ENCODE assay signal across 8 cellular contexts in genomic region chr12:95204141-95204866, GRCh38. TPM values are rescaled to one million over a fixed set of nuclear protein-coding genes. Genes with fewer than 3 reads are reported as not detected.
DNase-seq lines count a peak whose midpoint lies in the region; ATAC-seq, FAIRE-seq and TF ChIP-seq lines count a peak whose summit lies in the region.

No MANE protein-coding gene starts in this region.

- peaks cover 45% of the 10 kb centered on the region for H3K4me1 Mint-ChIP-seq in MCF 10A (ENCODE audit: insufficient read depth, unreplicated experiment)

- no TSS peak for BruUV-seq in MCF 10A (replicated peaks; lab: Mats Ljungman, UMichigan)

- TF ChIP-seq CTCF in MCF 10A (IDR thresholded peaks at IDR 0.05; ENCODE audit: unreplicated experiment), result no peak

- FAIRE-seq in urothelium cell line (lab: Jason Lieb, UNC), result no peak

- H3K9me3 Mint-ChIP-seq in MCF 10A (ENCODE audit: unreplicated experiment), result no peaks in the 10 kb centered on the region

- intact Hi-C loops in MCF 10A (cut with micrococcal nuclease), result loop anchor here (1.0 to 5.0 kb wide), 2 partner anchors 12 to 87 kb away; no protein-coding TSS in a partner anchor
- intact Hi-C loops in left colon (cut with DNase I, micrococcal nuclease), result no loop called here

- POLR2A ChIA-PET in MCF 10A (lab: Yijun Ruan, JAX), result interaction anchor here (0.7 to 18.7 kb wide), 21 partner anchors 9 to 1215 kb away, joined by 3 to 1056 read pairs (median 3); partner anchors contain the start of genes FGD6, METAP2 and VEZT

- peaks cover 20% of the 10 kb centered on the region for H3K36me3 Mint-ChIP-seq in MCF 10A (ENCODE audit: insufficient read depth, unreplicated experiment)

- peak overlapping the region; percentile 98 for H3K27ac Mint-ChIP-seq in MCF 10A (ENCODE audit: low read depth, unreplicated experiment)

- CTCF ChIA-PET in MCF 10A (lab: Yijun Ruan, JAX), result interaction anchor here (1.2 to 4.5 kb wide), 3 partner anchors 12 to 87 kb away, joined by 4 to 46 read pairs (median 7); partner anchors contain the start of genes FGD6 and VEZT

- ATAC-seq in left colon, result peak; percentile 58

- no peaks in the 10 kb centered on the region for H3K27me3 Mint-ChIP-seq in MCF 10A (ENCODE audit: insufficient read depth, unreplicated experiment)

- peak overlapping the region; percentile 77 for H3K4me3 Mint-ChIP-seq in MCF 10A (ENCODE audit: unreplicated experiment)

- DNase-seq in A172 (ENCODE audit: low spot score) (peak; percentile 95), HK-2 (ENCODE audit: unreplicated experiment) (peak; percentile 93), MCF 10A (ENCODE audit: unreplicated experiment) (peak; percentile 100), left colon (peak; percentile 33 to 72), urothelium cell line (ENCODE audit: low spot score) (peak; percentile 65), Ammon's horn (ENCODE audit: low spot score) (no peak), inferior parietal cortex (ENCODE audit: extremely low spot score) (no peak), mesenteric fat pad (ENCODE audit: low spot score) (no peak)

RNA-seq across cellular contexts. Expression of gene FGD6, which starts 13.0 kb away (rescaled TPM):
- 12.3 and 12.4 TPM in 2 replicates for total RNA-seq in A172 (2014; rRNA removed; shearing (Covaris generic))
- 17.2 and 25.1 TPM in 2 replicates for total RNA-seq in MCF 10A (2022)
- total RNA-seq in left colon, result 10 to 100 TPM; 18.7 to 23.8 TPM
- 5.4 TPM for total RNA-seq in mesenteric fat pad

RNA-seq across cellular contexts. Expression of gene VEZT, which starts 13.3 kb away (rescaled TPM):
- 82.6 and 104 TPM in 2 replicates for total RNA-seq in A172 (2014; rRNA removed; shearing (Covaris generic))
- 88.1 and 107 TPM in 2 replicates for total RNA-seq in MCF 10A (2022)
- 10 to 100 TPM; 50.9 to 54.4 TPM for total RNA-seq in left colon
- 50.2 TPM for total RNA-seq in mesenteric fat pad

Comparison
In these comparisons a context has a peak if more than half of its experiments do, and no peak if none do; other contexts are left out.
1. DNase-seq: peak in A172 (single experiment), HK-2 (single experiment), MCF 10A (single experiment), left colon (2 of 2) and urothelium cell line (single experiment); none in Ammon's horn (single experiment), inferior parietal cortex (single experiment) and mesenteric fat pad (single experiment).